1 cellular context compared by ENCODE assay signal in genomic region chr15:64751464-64751863, GRCh38.
TF ChIP-seq lines count a peak whose summit lies in the region.

No MANE protein-coding gene starts in this region.

TF ChIP-seq in K562, 482 proteins besides CTCF, POLR2A, EP300 and RAD21:
- TF ChIP-seq PKNOX1 (IDR thresholded peaks at IDR 0.05) = peak; percentile 20; the same call in 1 of the 2 replicates
- TF ChIP-seq ZFP36 (IDR thresholded peaks at IDR 0.05; ENCODE audit: low read depth, low read length, partially characterized antibody) = peak; percentile 42
- TF ChIP-seq, protein P1, sequence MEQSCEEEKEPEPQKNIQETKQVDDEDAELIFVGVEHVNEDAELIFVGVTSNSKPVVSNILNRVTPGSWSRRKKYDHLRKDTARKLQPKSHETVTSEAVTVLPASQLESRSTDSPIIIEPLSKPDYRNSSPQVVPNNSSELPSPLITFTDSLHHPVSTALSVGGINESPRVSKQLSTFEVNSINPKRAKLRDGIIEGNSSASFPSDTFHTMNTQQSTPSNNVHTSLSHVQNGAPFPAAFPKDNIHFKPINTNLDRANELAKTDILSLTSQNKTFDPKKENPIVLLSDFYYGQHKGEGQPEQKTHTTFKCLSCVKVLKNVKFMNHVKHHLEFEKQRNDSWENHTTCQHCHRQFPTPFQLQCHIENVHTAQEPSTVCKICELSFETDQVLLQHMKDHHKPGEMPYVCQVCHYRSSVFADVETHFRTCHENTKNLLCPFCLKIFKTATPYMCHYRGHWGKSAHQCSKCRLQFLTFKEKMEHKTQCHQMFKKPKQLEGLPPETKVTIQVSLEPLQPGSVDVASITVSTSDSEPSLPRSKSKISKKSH (CRISPR knock-in tag; IDR thresholded peaks at IDR 0.05) = no peak
- no peak for TF ChIP-seq SMAD2 (IDR thresholded peaks at IDR 0.05; ENCODE audit: low read depth, low read length)
